In genomic region chr18:14085770-14086458, GRCh38 we compare ENCODE assay signal across 19 cellular contexts. TPM values are rescaled to one million over a fixed set of nuclear protein-coding genes. Genes with fewer than 3 reads are reported as not detected.
DNase-seq lines count a peak whose midpoint lies in the region; ATAC-seq, FAIRE-seq and TF ChIP-seq lines count a peak whose summit lies in the region.
"Had no signal": no experiment of that assay in that cellular context is flagged by ENCODE, and none has a peak within 500 bp of the region (broad histone marks: within the 10 kb centered on the region; RNA-seq: fewer than 3 reads in every experiment).

No MANE protein-coding gene starts in this region.

- H2AK5ac ChIP-seq in H1 (ENCODE audit: low read depth, low read length) (no peak overlapping the region), neuronal stem cell (ENCODE audit: low read depth, low read length) (peak overlapping the region; percentile 28)

- H3K36me3 ChIP-seq in H1 (ENCODE audit: control insufficient read depth in 2 of 4, insufficient read depth in 4 of 4, low read length in 3 of 4) (no peaks in the 10 kb centered on the region), neuronal stem cell (replicated peaks in 1 of 2; ENCODE audit: control insufficient read depth in 2 of 2, insufficient read depth in 2 of 2, low read length in 2 of 2) (peaks cover 0 to 3% of the 10 kb centered on the region in 2 donors), thyroid gland (no peaks in the 10 kb centered on the region), spleen (no peaks in the 10 kb centered on the region)
- H3K36me3 ChIP-seq: esophagus squamous epithelium, WERI-Rb-1 had no signal

- peak overlapping the region in 1 of 4 experiments; percentile 7; a peak in 1 of 7 replicates for H3K9ac ChIP-seq in H1 (replicated peaks in 1 of 4; ENCODE audit: extremely low read depth in 1 of 4, low read depth in 3 of 4, low read length in 3 of 4)
- no peak overlapping the region for H3K9ac ChIP-seq in neuronal stem cell (ENCODE audit: low read depth, low read length, poor library complexity)

- H2BK15ac ChIP-seq in H1 (ENCODE audit: low read length) (peak overlapping the region; percentile 48; the same call in 1 of the 2 replicates), neuronal stem cell (ENCODE audit: low read length) (no peak overlapping the region)

- no peak overlapping the region for H3K56ac ChIP-seq in H1 (replicated peaks; ENCODE audit: insufficient read length, low read depth, low read length)

- intact Hi-C loops in thyroid gland (cut with DNase I) (no loop called here), spleen (cut with DNase I; ENCODE audit: low total_unique reads) (no loop called here)

- H3K4me2 ChIP-seq in H1 (ENCODE audit: insufficient read depth in 1 of 2, low read depth in 2 of 2, low read length in 2 of 2): 0 out of 4 replicates have a peak overlapping the region, but pooled peaks of 1 of the 2 experiments have one; percentile 7
- H3K4me2 ChIP-seq in neuronal stem cell (ENCODE audit: insufficient read depth, low read length, poor library complexity, severe bottlenecking): no peak overlapping the region

- no peaks in the 10 kb centered on the region for H3K79me2 ChIP-seq in H1 (ENCODE audit: control insufficient read depth in 1 of 2, insufficient read depth in 2 of 2, low read length in 2 of 2)

- ATAC-seq in GM18907 (IDR thresholded peaks at IDR 0.05; ENCODE audit: unreplicated experiment) (peak; percentile 25), HG02798 (IDR thresholded peaks at IDR 0.05; ENCODE audit: poor library complexity, unreplicated experiment) (peak; percentile 6)
- ATAC-seq: effector memory CD8-positive, alpha-beta T cell had no signal

- H2BK20ac ChIP-seq in H1 (ENCODE audit: low read length): no peak overlapping the region

- H2BK5ac ChIP-seq in H1 (ENCODE audit: low read depth, low read length) (no peak overlapping the region), neuronal stem cell (ENCODE audit: low read length) (no peak overlapping the region)

- H2AFZ ChIP-seq in H1 (ENCODE audit: low read length) (peak overlapping the region; percentile 67; the same call in 1 of the 2 replicates), neuronal stem cell (ENCODE audit: low read length) (peak overlapping the region; percentile 78)

- H2BK120ac ChIP-seq in H1 (replicated peaks; ENCODE audit: low read depth, low read length) (no peak overlapping the region), neuronal stem cell (ENCODE audit: low read depth, low read length) (no peak overlapping the region)

- no peak for TF ChIP-seq POLR2A in H1 (IDR thresholded peaks at IDR 0.05; ENCODE audit: control extremely low read depth in 1 of 2, low read depth in 2 of 2, low read length in 2 of 2)
- no peak for TF ChIP-seq POLR2A in thyroid gland (IDR thresholded peaks at IDR 0.05)
- no peak for TF ChIP-seq POLR2A in spleen (IDR thresholded peaks at IDR 0.05)

- TF ChIP-seq CTCF in H1 (IDR thresholded peaks at IDR 0.05; ENCODE audit: control extremely low read depth in 1 of 3, insufficient read depth in 1 of 3, low read depth in 1 of 3, low read length in 3 of 3): no peak
- TF ChIP-seq CTCF in thyroid gland (IDR thresholded peaks at IDR 0.05): no peak
- no peak for TF ChIP-seq CTCF in spleen (IDR thresholded peaks at IDR 0.05 in 8 of 11, conservative IDR thresholded peaks at IDR 0.05 in 3 of 11)

- POLR2A ChIA-PET in H1 (lab: Charles Lee; ENCODE audit: partially characterized antibody): interaction anchor here (0.7 kb wide), 1 partner anchor 273 kb away, joined by 3 read pairs; no protein-coding TSS in a partner anchor

- H3K79me1 ChIP-seq in H1 (ENCODE audit: low read depth, low read length): no peaks in the 10 kb centered on the region; the same call in 1 of the 2 replicates
- H3K79me1 ChIP-seq in neuronal stem cell (ENCODE audit: low read depth, low read length): no peaks in the 10 kb centered on the region

- H4K20me1 ChIP-seq in H1 (replicated peaks in 1 of 2; ENCODE audit: control insufficient read depth in 1 of 2, insufficient read depth in 2 of 2, low read length in 2 of 2): no peaks in the 10 kb centered on the region

- H3K18ac ChIP-seq in H1 (ENCODE audit: extremely low read depth, low read length) (no peak overlapping the region), neuronal stem cell (ENCODE audit: low read length) (peak overlapping the region; percentile 87)

- no peaks in the 10 kb centered on the region for H3K23me2 ChIP-seq in H1 (ENCODE audit: low read depth, low read length)

- H2BK12ac ChIP-seq in H1 (ENCODE audit: low read depth, low read length) (peak overlapping the region; percentile 60; the same call in 1 of the 2 replicates), neuronal stem cell (ENCODE audit: low read length) (no peak overlapping the region)

- DNase-seq in H1 (ENCODE audit: low read depth in 1 of 2, low spot score in 2 of 2) (no peak), neuronal stem cell (ENCODE audit: low spot score) (no peak), NCI-H345 (lab: John Stamatoyannopoulos, UW) (no peak), thyroid gland (no peak), NCI-H2196 (lab: John Stamatoyannopoulos, UW; ENCODE audit: unreplicated experiment) (no peak), spleen (no peak)
- DNase-seq: activated CD4-positive, alpha-beta T cell treated with anti-CD3 and anti-CD28 coated beads, Interleukin-2, amount 50 U/mL, for 1 hour; activated CD8-positive, alpha-beta memory T cell treated with anti-CD3 and anti-CD28 coated beads, Interleukin-2, amount 50 U/mL, for 48 hours; CD4-positive, alpha-beta T cell; effector memory CD8-positive, alpha-beta T cell; esophagus squamous epithelium; NCI-H1417 treated with DMSO at 0.1 percent for 48 hours; NK-92 treated with Interleukin-12 subunit alpha and Interleukin-12 subunit beta, amount 100 ng/mL, for 24 hours; stimulated activated CD4-positive, alpha-beta T cell treated with anti-CD3 and anti-CD28 coated beads, Interleukin-1b, Interleukin-23, amount 100 ng/mL, for 48 hours had no signal

- no peak overlapping the region for H3K23ac ChIP-seq in H1 (ENCODE audit: insufficient read length)
- peak overlapping the region; percentile 37 for H3K23ac ChIP-seq in neuronal stem cell (ENCODE audit: low read depth, low read length, poor library complexity)

- H4K91ac ChIP-seq in H1 (replicated peaks; ENCODE audit: insufficient read length, low read length) (peak overlapping the region; percentile 2), neuronal stem cell (ENCODE audit: low read depth, low read length, poor library complexity) (no peak overlapping the region)

- H3K27ac ChIP-seq in H1 (ENCODE audit: low read depth, low read length) (no peak overlapping the region), neuronal stem cell (replicated peaks; ENCODE audit: low read length) (no peak overlapping the region), thyroid gland (no peak overlapping the region), spleen (no peak overlapping the region)
- H3K27ac ChIP-seq: esophagus squamous epithelium, WERI-Rb-1 had no signal

- no peaks in the 10 kb centered on the region for H3K27me3 ChIP-seq in H1 (replicated peaks in 1 of 4; ENCODE audit: control insufficient read depth in 3 of 4, extremely low read depth in 1 of 4, insufficient read depth in 3 of 4, low read length in 3 of 4)
- no peaks in the 10 kb centered on the region for H3K27me3 ChIP-seq in neuronal stem cell (ENCODE audit: control insufficient read depth in 3 of 3, insufficient read depth in 3 of 3, low read depth in 1 of 3, low read length in 3 of 3)
- no peaks in the 10 kb centered on the region for H3K27me3 ChIP-seq in thyroid gland
- no peaks in the 10 kb centered on the region for H3K27me3 ChIP-seq in spleen (replicated peaks in 1 of 7)
- H3K27me3 ChIP-seq: esophagus squamous epithelium had no signal

- TF ChIP-seq EP300 in H1 (IDR thresholded peaks at IDR 0.05; ENCODE audit: borderline replicate concordance in 1 of 2, low read depth in 2 of 2, low read length in 2 of 2): no peak

- H3K9me3 ChIP-seq in H1 (ENCODE audit: insufficient read depth in 2 of 2, low read depth in 1 of 2, low read length in 1 of 2) (no peaks in the 10 kb centered on the region), neuronal stem cell (replicated peaks in 1 of 2; ENCODE audit: control insufficient read depth in 2 of 2, insufficient read depth in 1 of 2, low read depth in 1 of 2, low read length in 2 of 2) (no peaks in the 10 kb centered on the region), thyroid gland (no peaks in the 10 kb centered on the region), spleen (no peaks in the 10 kb centered on the region)
- H3K9me3 ChIP-seq: esophagus squamous epithelium had no signal

- 94% methylated on average over 9 of the region's 9 CpGs; no CpG with 5 or more reads in 1 of the 2 experiments for WGBS in H1 (ENCODE audit: extremely low coverage in 1 of 2, insufficient coverage in 1 of 2, insufficient read length in 1 of 2, insufficient replicate concordance in 2 of 2, low coverage in 1 of 2, low lambda C conversion rate in 2 of 2, missing lambda C conversion rate in 1 of 2), 2 experiments
- WGBS in neuronal stem cell (ENCODE audit: extremely low coverage in 2 of 2, insufficient read length in 2 of 2, insufficient replicate concordance in 1 of 2), 2 donors: no CpG with 5 or more reads among the region's 9 CpGs
- WGBS in thyroid gland, 2 donors: 93 to 100% methylated on average over 2 to 9 of the region's 9 CpGs
- 88 to 98% (median 93%) methylated on average over 7 to 9 of the region's 9 CpGs for WGBS in spleen, 5 donors

- TF ChIP-seq RAD21 in H1 (IDR thresholded peaks at IDR 0.05 in 1 of 2, conservative IDR thresholded peaks at IDR 0.05 in 1 of 2; ENCODE audit: low read depth in 2 of 2, low read length in 2 of 2): no peak

- CTCF ChIA-PET in H1 (lab: Charles Lee; ENCODE audit: partially characterized antibody): interaction anchor here (0.9 to 3.9 kb wide), 38 partner anchors 8 to 908 kb away, joined by 3 to 104 read pairs (median 5); partner anchors contain the start of gene MC5R

- no peak for FAIRE-seq in H1 (lab: Jason Lieb, UNC)
- FAIRE-seq: colon, RCC 7860 had no signal

- H4K5ac ChIP-seq in H1 (ENCODE audit: insufficient read length, low read depth, low read length): no peak overlapping the region

- H3K4me3 ChIP-seq in H1 (ENCODE audit: extremely low read depth in 1 of 4, insufficient read depth in 2 of 4, low read depth in 3 of 4, low read length in 4 of 4) (no peak overlapping the region), neuronal stem cell (ENCODE audit: low read length in 2 of 2) (no peak overlapping the region), thyroid gland (replicated peaks in 1 of 3) (no peak overlapping the region), spleen (no peak overlapping the region)
- H3K4me3 ChIP-seq: esophagus squamous epithelium had no signal

- H3K14ac ChIP-seq in H1 (ENCODE audit: insufficient read length) (no peak overlapping the region), neuronal stem cell (ENCODE audit: low read length) (peak overlapping the region; percentile 1)

- no peak overlapping the region for H3K4ac ChIP-seq in H1 (replicated peaks; ENCODE audit: insufficient read length, low read depth, low read length)
- H3K4ac ChIP-seq in neuronal stem cell (ENCODE audit: low read length): no peak overlapping the region

- H3K4me1 ChIP-seq in H1 (replicated peaks in 1 of 4; ENCODE audit: control insufficient read depth in 3 of 4, insufficient read depth in 4 of 4, low read length in 3 of 4): peaks cover 0 to 7% (median 4%) of the 10 kb centered on the region in 4 experiments; a peak in 5 of 7 replicates
- H3K4me1 ChIP-seq in neuronal stem cell (ENCODE audit: control insufficient read depth in 2 of 2, insufficient read depth in 1 of 2, low read depth in 1 of 2, low read length in 2 of 2): peaks cover 0 to 2% of the 10 kb centered on the region in 2 donors
- H3K4me1 ChIP-seq in thyroid gland: no peaks in the 10 kb centered on the region
- no peaks in the 10 kb centered on the region for H3K4me1 ChIP-seq in spleen

- no peak overlapping the region for H4K8ac ChIP-seq in H1 (ENCODE audit: extremely low read depth, insufficient read depth, low read length)
- no peak overlapping the region for H4K8ac ChIP-seq in neuronal stem cell (ENCODE audit: low read depth, low read length)

RNA-seq across cellular contexts. Expression of gene ZNF519, which starts 46.3 kb away (rescaled TPM):
- 38.6 and 40.4 TPM in 2 replicates for total RNA-seq in H1 (2021; fragmentation: NEBNext Ultra II Directional; extraction: Animal tissue kit (Norgen Biotek cat#: 25700))
- 19.6 and 24.0 TPM in 2 replicates for polyA plus RNA-seq in H1 (2011; rRNA removed)
- 29.6 TPM for polyA plus RNA-seq in H1 (2011; cell fraction: cytosol; rRNA removed)
- polyA plus RNA-seq in H1 (2011; cell fraction: nucleus; rRNA removed): 49.7 TPM
- polyA plus RNA-seq in H1 (2012, experiment 1 of 2): 17.2 to 30.8 TPM (median 19.2 TPM) in 4 replicates
- 4.1 TPM for polyA plus RNA-seq in H1 (2012, experiment 2 of 2)
- 28.5 TPM for polyA plus RNA-seq in H1 (2013, experiment 1 of 2)
- 22.0 TPM for polyA plus RNA-seq in H1 (2013, experiment 2 of 2)
- polyA minus RNA-seq in H1 (2011; rRNA and poly(A)+ RNA removed): 65.7 and 74.2 TPM in 2 replicates
- 28.9 TPM for polyA minus RNA-seq in H1 (2011; cell fraction: cytosol; rRNA and poly(A)+ RNA removed)
- polyA minus RNA-seq in H1 (2011; cell fraction: nucleus; rRNA and poly(A)+ RNA removed): 106 TPM
- polyA plus RNA-seq in neuronal stem cell (2013, experiment 1 of 2): 24.0 TPM
- polyA plus RNA-seq in neuronal stem cell (2013, experiment 2 of 2): 24.1 TPM
- total RNA-seq in thyroid gland: 10 to 100 TPM in 2 of 4 donors, 1 to 10 TPM in 2; 2.9 to 12.0 (median 8.5) TPM
- total RNA-seq in spleen: 10 to 100 TPM in 4 of 7 donors, 1 to 10 TPM in 3; 2.9 to 13.9 (median 12.9) TPM
- polyA plus RNA-seq in spleen: 1 to 10 TPM; 1.6 to 2.7 (median 1.7) TPM
